In the genomic region with DNA sequence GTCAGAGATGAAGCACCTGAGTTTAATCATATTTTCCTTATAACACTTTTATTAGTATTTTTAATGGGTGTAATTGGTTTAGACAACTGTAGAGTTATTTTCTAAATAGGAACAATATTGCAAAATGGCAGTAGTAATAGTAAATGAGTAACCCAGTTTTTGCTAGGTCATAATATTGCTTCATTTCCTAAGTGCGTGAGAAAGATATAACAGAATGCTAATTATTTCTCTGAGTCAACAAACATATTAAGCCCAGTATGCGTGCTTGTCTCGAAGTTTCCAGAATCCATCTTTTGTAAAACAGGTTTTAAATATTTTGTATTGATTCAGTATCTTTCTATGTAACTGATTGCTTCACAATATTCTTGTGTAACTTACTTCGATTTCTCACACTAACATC, we compare ENCODE assay signal across 1 cellular context.
TF ChIP-seq lines count a peak whose summit lies in the region.

No MANE protein-coding gene starts in this region.

TF ChIP-seq in HepG2, 621 proteins besides CTCF, POLR2A, EP300 and RAD21 (continued from another document):
- TF ChIP-seq CEBPB (IDR thresholded peaks at IDR 0.05; ENCODE audit: borderline replicate concordance, low read depth, low read length) = peak; percentile 10; the same call in 1 of the 2 replicates
